ENCODE assay signal across 1 cellular context in genomic region chr10:116779076-116779687, GRCh38.
A peak's percentile ranks its signal among the peaks of the same experiment; 100 is the strongest.
TF ChIP-seq lines count a peak whose summit lies in the region.

No MANE protein-coding gene starts in this region.

TF ChIP-seq in HepG2, 621 proteins besides CTCF, POLR2A, EP300 and RAD21 (continued from another document):
- TF ChIP-seq MNT (IDR thresholded peaks at IDR 0.05): peak; percentile 21; the same call in 1 of the 2 replicates
